In genomic region chr17:49775546-49776260, GRCh38 we compare ENCODE assay signal across 12 cellular contexts. TPM values are rescaled to one million over a fixed set of nuclear protein-coding genes. Genes with fewer than 3 reads are reported as not detected.
A peak's percentile ranks its signal among the peaks of the same experiment; 100 is the strongest.
DNase-seq lines count a peak whose midpoint lies in the region; ATAC-seq and TF ChIP-seq lines count a peak whose summit lies in the region.
"Had no signal": no experiment of that assay in that cellular context is flagged by ENCODE, and none has a peak within 500 bp of the region (broad histone marks: within the 10 kb centered on the region; RNA-seq: fewer than 3 reads in every experiment).

No MANE protein-coding gene starts in this region.

- H3K4me1 ChIP-seq in ascending aorta (peaks cover 18 to 48% of the 10 kb centered on the region in 2 donors), muscle layer of colon (ENCODE audit: insufficient read depth, low read length) (peaks cover 50% of the 10 kb centered on the region), upper lobe of right lung (peaks cover 32% of the 10 kb centered on the region)

- H3K9me3 ChIP-seq in ascending aorta (no peaks in the 10 kb centered on the region), muscle layer of colon (ENCODE audit: low read length) (no peaks in the 10 kb centered on the region), upper lobe of right lung (no peaks in the 10 kb centered on the region)

- H3K4me1 Mint-ChIP-seq in T-helper 2 cell treated with Interferon-gamma antibody and Interleukin-4, amounts not matched to agents 5 μg/mL and 100 μg/mL, for 36 hours (ENCODE audit: low read depth): no peaks in the 10 kb centered on the region
- H3K4me1 Mint-ChIP-seq in chondrocyte (ENCODE audit: low read depth): peaks cover 13% of the 10 kb centered on the region

- no peak overlapping the region for H3K4me3 Mint-ChIP-seq in T-helper 2 cell treated with Interferon-gamma antibody and Interleukin-4, amounts not matched to agents 5 μg/mL and 100 μg/mL, for 36 hours
- no peak overlapping the region for H3K4me3 Mint-ChIP-seq in chondrocyte (ENCODE audit: unreplicated experiment)
- H3K4me3 Mint-ChIP-seq: activated T-cell treated with anti-CD3 and anti-CD28 coated beads, Interleukin-2, amount 50 U/mL, for 24 hours had no signal

- H3K27me3 Mint-ChIP-seq in T-helper 2 cell treated with Interferon-gamma antibody and Interleukin-4, amounts not matched to agents 5 μg/mL and 100 μg/mL, for 36 hours (ENCODE audit: low read depth): peaks cover 7% of the 10 kb centered on the region
- H3K27me3 Mint-ChIP-seq in chondrocyte (ENCODE audit: low read depth): no peaks in the 10 kb centered on the region
- H3K27me3 Mint-ChIP-seq: activated T-cell treated with anti-CD3 and anti-CD28 coated beads, Interleukin-2, amount 50 U/mL, for 24 hours had no signal

- ATAC-seq in upper lobe of right lung (peak; percentile 69), HG02981 (IDR thresholded peaks at IDR 0.05; ENCODE audit: unreplicated experiment) (no peak)
- ATAC-seq: activated CD4-positive, CD25-positive, alpha-beta regulatory T cell treated with anti-CD3 and anti-CD28 coated beads, Interleukin-2, amount 50 U/mL, for 24 hours had no signal

- no peaks in the 10 kb centered on the region for H3K36me3 Mint-ChIP-seq in T-helper 2 cell treated with Interferon-gamma antibody and Interleukin-4, amounts not matched to agents 5 μg/mL and 100 μg/mL, for 36 hours (ENCODE audit: low read depth)
- no peaks in the 10 kb centered on the region for H3K36me3 Mint-ChIP-seq in chondrocyte (ENCODE audit: low read depth)

- H3K9me3 Mint-ChIP-seq in T-helper 2 cell treated with Interferon-gamma antibody and Interleukin-4, amounts not matched to agents 5 μg/mL and 100 μg/mL, for 36 hours: no peaks in the 10 kb centered on the region
- H3K9me3 Mint-ChIP-seq in chondrocyte (ENCODE audit: low read depth): no peaks in the 10 kb centered on the region
- H3K9me3 Mint-ChIP-seq: activated T-cell treated with anti-CD3 and anti-CD28 coated beads, Interleukin-2, amount 50 U/mL, for 24 hours had no signal

- no peak overlapping the region for H3K4me3 ChIP-seq in ascending aorta
- H3K4me3 ChIP-seq in fibroblast of pulmonary artery (replicated peaks; ENCODE audit: low read depth, low read length): no peak overlapping the region
- no peak overlapping the region for H3K4me3 ChIP-seq in muscle layer of colon (ENCODE audit: low read depth in 1 of 2, low read length in 2 of 2)
- no peak overlapping the region for H3K4me3 ChIP-seq in upper lobe of right lung

- no peak overlapping the region for H3K9ac ChIP-seq in muscle layer of colon (ENCODE audit: low read length)

- DNase-seq in ascending aorta (ENCODE audit: low spot score in 2 of 2) (no peak), fibroblast of pulmonary artery (ENCODE audit: low read depth) (peak; percentile 62), upper lobe of right lung (no peak), chondrocyte (ENCODE audit: low spot score) (no peak)
- no peak for DNase-seq in T-helper 2 cell treated with Interferon-gamma antibody and Interleukin-4, amounts not matched to agents 5 μg/mL and 100 μg/mL, for 36 hours (ENCODE audit: low spot score)
- DNase-seq: activated T-cell treated with anti-CD3 and anti-CD28 coated beads, Interleukin-2, amount 50 U/mL, for 24 hours; hypothalamus; NCI-H2029 had no signal

- no peak for TF ChIP-seq CTCF in ascending aorta (IDR thresholded peaks at IDR 0.05)
- no peak for TF ChIP-seq CTCF in fibroblast of pulmonary artery (IDR thresholded peaks at IDR 0.05; ENCODE audit: low read length, missing control alignments)
- no peak for TF ChIP-seq CTCF in upper lobe of right lung (IDR thresholded peaks at IDR 0.05)
- TF ChIP-seq CTCF in chondrocyte (IDR thresholded peaks at IDR 0.05): no peak

- H3K27me3 ChIP-seq in ascending aorta (no peaks in the 10 kb centered on the region), muscle layer of colon (ENCODE audit: control insufficient read depth in 1 of 2, insufficient read depth in 2 of 2, low read length in 2 of 2) (no peaks in the 10 kb centered on the region), upper lobe of right lung (no peaks in the 10 kb centered on the region)

- intact Hi-C loops in ascending aorta (cut with DNase I) (no loop called here), upper lobe of right lung (cut with DNase I) (loop anchor here (10.0 kb wide), 1 partner anchor 221 kb away; no protein-coding TSS in a partner anchor)

- H3K36me3 ChIP-seq in ascending aorta: no peaks in the 10 kb centered on the region
- no peaks in the 10 kb centered on the region for H3K36me3 ChIP-seq in muscle layer of colon (ENCODE audit: insufficient read depth, low read length)
- H3K36me3 ChIP-seq in upper lobe of right lung: no peaks in the 10 kb centered on the region

- H3K27ac ChIP-seq in ascending aorta: peak overlapping the region; percentile 89
- peak overlapping the region; percentile 71 for H3K27ac ChIP-seq in muscle layer of colon (ENCODE audit: low read depth, low read length)
- peak overlapping the region; percentile 71 for H3K27ac ChIP-seq in upper lobe of right lung

- H3K27ac Mint-ChIP-seq in T-helper 2 cell treated with Interferon-gamma antibody and Interleukin-4, amounts not matched to agents 5 μg/mL and 100 μg/mL, for 36 hours: no peak overlapping the region
- H3K27ac Mint-ChIP-seq in chondrocyte (ENCODE audit: unreplicated experiment): no peak overlapping the region
- H3K27ac Mint-ChIP-seq: progenitor cell of endocrine pancreas had no signal

RNA-seq across cellular contexts. Expression of gene FAM117A, which starts 11.8 kb away (rescaled TPM):
- total RNA-seq in ascending aorta (25.4 TPM), upper lobe of right lung (11.8 TPM), chondrocyte (3.1 to 3.4 TPM (median 3.3 TPM) in 3 replicates)

RNA-seq across cellular contexts. Expression of gene KAT7, which starts 12.8 kb away (rescaled TPM):
- total RNA-seq in ascending aorta: 46.6 TPM
- 61.4 TPM for total RNA-seq in upper lobe of right lung
- total RNA-seq in chondrocyte: 32.0 to 42.8 TPM (median 33.1 TPM) in 3 replicates
